ENCODE assay signal across 8 cellular contexts in genomic region chr1:1658583-1659549, GRCh38. TPM values are rescaled to one million over a fixed set of nuclear protein-coding genes. Genes with fewer than 3 reads are reported as not detected.
DNase-seq lines count a peak whose midpoint lies in the region; ATAC-seq, FAIRE-seq and TF ChIP-seq lines count a peak whose summit lies in the region.
"Not testable (repeated sequence)": the region's sequence is repeated elsewhere in the genome, so short reads cannot be mapped to it uniquely, and the experiment has no call there.

CDK11B (minus strand) TSS chr1:1659004; CDS start chr1:1657485, 1,519 bp downstream.

- ATAC-seq in HG03066 (IDR thresholded peaks at IDR 0.05; ENCODE audit: low read depth, unreplicated experiment), result peak; percentile 69
- peak; percentile 91 for ATAC-seq in body of pancreas
- peak; percentile 79 to 81 for ATAC-seq in gastrocnemius medialis

- intact Hi-C loops in body of pancreas (cut with DNase I), result not testable (repeated sequence)
- intact Hi-C loops in gastrocnemius medialis (cut with DNase I; ENCODE audit: low total_unique reads), result loop anchor here (2.0 kb wide), 1 partner anchor 44 kb away; the partner anchor contains the start of gene MIB2

- WGBS in body of pancreas, 2 donors, result 0% methylated on average over 60 of the region's 96 CpGs; no CpG with 5 or more reads in 1 of the 2 donors

- FAIRE-seq in TTC549 (lab: Jason Lieb, UNC), result peak; percentile 76

- H3K4me3 ChIP-seq in body of pancreas (peak within 1 kb of the TSS; percentile 30 to 48), gastrocnemius medialis (peak within 1 kb of the TSS; percentile 65 to 85 (median 76))

- H3K36me3 ChIP-seq in body of pancreas (replicated peaks in 1 of 2; ENCODE audit: insufficient read depth in 1 of 2, low read depth in 2 of 2), result peaks cover 0 to 20% of the 10 kb centered on the region in 2 donors
- peaks cover 0 to 33% of the 10 kb centered on the region in 2 donors for H3K36me3 ChIP-seq in gastrocnemius medialis

- not testable (repeated sequence) for H3K9me3 ChIP-seq in body of pancreas, gastrocnemius medialis

- in situ Hi-C loops in gastrocnemius medialis (cut with MboI; ENCODE audit: low sequenced_read_pairs in 4 of 4), result not testable (repeated sequence)

- peak; percentile 59 for TF ChIP-seq POLR2A in GM18526 (IDR thresholded peaks at IDR 0.05; ENCODE audit: extremely low read depth, insufficient read length)
- TF ChIP-seq POLR2A in body of pancreas (IDR thresholded peaks at IDR 0.05), result peak; percentile 16 to 68 (median 67)
- peak; percentile 60 to 65 for TF ChIP-seq POLR2A in gastrocnemius medialis (IDR thresholded peaks at IDR 0.05)

- peak within 1 kb of the TSS; percentile 84 to 99 (median 98) for H3K27ac ChIP-seq in body of pancreas
- H3K27ac ChIP-seq in gastrocnemius medialis, result peak within 1 kb of the TSS; percentile 86 to 99 (median 96)

- not testable (repeated sequence) for H3K27me3 ChIP-seq in body of pancreas, gastrocnemius medialis

- peak; percentile 91 for DNase-seq in A172 (ENCODE audit: low spot score)
- DNase-seq in NCI-H2107 treated with DMSO at 0.1 percent for 48 hours (lab: John Stamatoyannopoulos, UW; ENCODE audit: unreplicated experiment), result peak; percentile 36
- DNase-seq in body of pancreas, result peak; percentile 94 to 98 (median 95)
- peak; percentile 80 for DNase-seq in iPS DF 19.7 (ENCODE audit: low read depth, low spot score)
- DNase-seq in gastrocnemius medialis, result peak; percentile 88 to 96

- H3K4me1 ChIP-seq in body of pancreas (peaks cover 16% of the 10 kb centered on the region), gastrocnemius medialis (peaks cover 21 to 31% of the 10 kb centered on the region in 2 donors)

- TF ChIP-seq CTCF in body of pancreas (IDR thresholded peaks at IDR 0.05) (peak in 5 of 7 experiments; percentile 14 to 46 (median 41)), gastrocnemius medialis (IDR thresholded peaks at IDR 0.05 in 4 of 5, conservative IDR thresholded peaks at IDR 0.05 in 1 of 5) (peak in 4 of 5 experiments; percentile 30 to 71 (median 53))

RNA-seq across cellular contexts. Expression of gene CDK11B, which starts in this region (rescaled TPM):
- 9.0 and 9.6 TPM in 2 replicates for total RNA-seq in A172 (2014; rRNA removed; shearing (Covaris generic))
- 10 to 100 TPM; 14.5 to 45.5 TPM for total RNA-seq in body of pancreas
- total RNA-seq in gastrocnemius medialis, result 10 to 100 TPM; 19.5 to 49.0 (median 42.2) TPM

Comparison
In these comparisons a context has a peak if more than half of its experiments do, and no peak if none do; other contexts are left out.
1. Peak in every context shown above with its lines: DNase-seq, ATAC-seq, H3K4me3 ChIP-seq and H3K27ac ChIP-seq.
2. DNase-seq: peak in every context shown above with its lines; median percentile 95 in body of pancreas; 92 in gastrocnemius medialis; 91 in A172; 80 in iPS DF 19.7; 36 in NCI-H2107 treated with DMSO at 0.1 percent for 48 hours.